In genomic region chr22:19178065-19178658, GRCh38 we compare ENCODE assay signal across 1 cellular context.
TF ChIP-seq lines count a peak whose summit lies in the region.

No MANE protein-coding gene starts in this region.

TF ChIP-seq in HepG2, 621 proteins besides CTCF, POLR2A, EP300 and RAD21 (continued from another document):
- TF ChIP-seq SOX13 (IDR thresholded peaks at IDR 0.05) (no peak), SOX13 (CRISPR knock-in tag; conservative IDR thresholded peaks at IDR 0.05 in 1 of 2, IDR thresholded peaks at IDR 0.05 in 1 of 2) (0 out of 4 replicates have a peak, but pooled peaks of 1 of the 2 experiments have one; percentile 5), ELF1 (CRISPR knock-in tag; IDR thresholded peaks at IDR 0.05) (peak; percentile 89), MLLT10 (CRISPR knock-in tag; IDR thresholded peaks at IDR 0.05) (no peak), ZNF362 (CRISPR knock-in tag; IDR thresholded peaks at IDR 0.05; ENCODE audit: borderline replicate concordance) (0 out of 2 replicates have a peak, but pooled peaks have one; percentile 19), ELF3 (CRISPR knock-in tag; IDR thresholded peaks at IDR 0.05) (peak; percentile 55; the same call in 1 of the 2 replicates), ZNF546 (CRISPR knock-in tag; conservative IDR thresholded peaks at IDR 0.05) (no peak; the same call in 1 of the 2 replicates), HNRNPLL (IDR thresholded peaks at IDR 0.05; ENCODE audit: low read depth, low read length, poor library complexity, severe bottlenecking) (peak; percentile 31), GTF3A (CRISPR knock-in tag; conservative IDR thresholded peaks at IDR 0.05) (no peak), PAXIP1 (CRISPR knock-in tag; conservative IDR thresholded peaks at IDR 0.05) (peak; percentile 55; the same call in 1 of the 2 replicates), STAT6 (CRISPR knock-in tag; IDR thresholded peaks at IDR 0.05; ENCODE audit: borderline replicate concordance) (no peak), SIN3A (IDR thresholded peaks at IDR 0.05; ENCODE audit: borderline replicate concordance, low read depth, low read length) (peak; percentile 60; the same call in 1 of the 2 replicates), ZC3H13 (CRISPR knock-in tag; IDR thresholded peaks at IDR 0.05) (no peak), HNF4G (IDR thresholded peaks at IDR 0.05; ENCODE audit: borderline replicate concordance, low read depth, low read length) (peak; percentile 44; the same call in 1 of the 2 replicates), HNF4G (CRISPR knock-in tag; IDR thresholded peaks at IDR 0.05; ENCODE audit: borderline replicate concordance, low read depth) (peak; percentile 55; the same call in 1 of the 2 replicates), RBFOX2 (IDR thresholded peaks at IDR 0.05; ENCODE audit: low read depth, low read length) (peak; percentile 69), AKAP8 (CRISPR knock-in tag; IDR thresholded peaks at IDR 0.05) (0 out of 2 replicates have a peak, but pooled peaks have one; percentile 40), ATAD3A (CRISPR knock-in tag; IDR thresholded peaks at IDR 0.05) (no peak), ZFX (CRISPR knock-in tag; IDR thresholded peaks at IDR 0.05; ENCODE audit: low read depth) (peak; percentile 56), ZNF224 (CRISPR knock-in tag; IDR thresholded peaks at IDR 0.05) (no peak), ZNF687 (CRISPR knock-in tag; IDR thresholded peaks at IDR 0.05) (peak; percentile 55), JDP2 (CRISPR knock-in tag; IDR thresholded peaks at IDR 0.05; ENCODE audit: borderline replicate concordance) (no peak), SKI (IDR thresholded peaks at IDR 0.05; ENCODE audit: partially characterized antibody) (peak; percentile 62), KDM5B (CRISPR knock-in tag; IDR thresholded peaks at IDR 0.05; ENCODE audit: borderline replicate concordance) (peak; percentile 82), ZNF574 (CRISPR knock-in tag; IDR thresholded peaks at IDR 0.05) (no peak), ZNF12 (CRISPR knock-in tag; IDR thresholded peaks at IDR 0.05) (0 out of 2 replicates have a peak, but pooled peaks have one; percentile 37), ZNF598 (CRISPR knock-in tag; IDR thresholded peaks at IDR 0.05; ENCODE audit: borderline replicate concordance) (no peak), ZNF777 (CRISPR knock-in tag; IDR thresholded peaks at IDR 0.05) (peak; percentile 16; the same call in 1 of the 2 replicates), KLF9 (CRISPR knock-in tag; IDR thresholded peaks at IDR 0.05; ENCODE audit: low read depth) (no peak)
TF ChIP-seq in HepG2: peak in this region for 92.
